Comparison of ENCODE assay signal across 18 cellular contexts in the genomic region with DNA sequence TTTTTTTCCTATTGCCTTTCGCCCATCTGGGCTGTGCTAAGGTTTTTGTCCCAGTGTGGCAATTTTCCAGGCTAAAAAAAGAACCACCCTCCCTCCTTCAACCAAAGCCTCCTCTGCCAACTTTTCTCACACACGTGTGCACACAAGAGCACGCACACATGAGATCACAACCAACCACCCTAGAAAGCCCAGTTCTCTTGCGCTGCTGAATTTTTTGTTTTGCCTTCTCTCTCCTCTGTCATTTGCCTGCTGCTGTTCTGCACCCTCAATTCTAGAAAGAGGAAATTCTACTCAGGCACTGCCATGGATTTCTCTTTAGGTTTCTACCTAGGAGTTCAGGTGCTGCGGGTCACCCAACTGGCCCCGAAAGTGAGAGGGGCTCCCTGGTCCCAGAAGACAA. TPM values are rescaled to one million over a fixed set of nuclear protein-coding genes. Genes with fewer than 3 reads are reported as not detected.
DNase-seq lines count a peak whose midpoint lies in the region; ATAC-seq and TF ChIP-seq lines count a peak whose summit lies in the region.
"Had no signal": no experiment of that assay in that cellular context is flagged by ENCODE, and none has a peak within 500 bp of the region (broad histone marks: within the 10 kb centered on the region; RNA-seq: fewer than 3 reads in every experiment).

No MANE protein-coding gene starts in this region.

- no CpG with 5 or more reads among the region's 6 CpGs for WGBS in mesendoderm (ENCODE audit: extremely low coverage, insufficient coverage, low lambda C conversion rate)

- H3K27ac ChIP-seq in CD8-positive, alpha-beta memory T cell (ENCODE audit: low read depth, low read length): no peak overlapping the region
- H3K27ac ChIP-seq in SJCRH30 (no peak overlapping the region), mesendoderm (ENCODE audit: low read depth, low read length) (peak overlapping the region; percentile 36)
- H3K27ac ChIP-seq: esophagus squamous epithelium, ovary had no signal

- intact Hi-C loops in CD14-positive monocyte (cut with micrococcal nuclease): loop anchor here in 1 of 2 donors (10.0 kb wide), 1 partner anchor 212 kb away; no protein-coding TSS in a partner anchor

- TF ChIP-seq CTCF in CD14-positive monocyte (IDR thresholded peaks at IDR 0.05): no peak

- ATAC-seq in GM21723 (IDR thresholded peaks at IDR 0.05; ENCODE audit: unreplicated experiment) (no peak), GM19452 (IDR thresholded peaks at IDR 0.05; ENCODE audit: unreplicated experiment) (no peak)

- POLR2A ChIA-PET in CD8-positive, alpha-beta memory T cell (lab: Charles Lee): interaction anchor here (2.0 kb wide), 1 partner anchor 8 kb away, joined by 23 read pairs; no protein-coding TSS in a partner anchor

- CTCF ChIA-PET in CD8-positive, alpha-beta memory T cell (lab: Charles Lee): interaction anchor here (1.4 to 1.6 kb wide), 2 partner anchors 9 to 18 kb away, joined by 3 to 4 read pairs; no protein-coding TSS in a partner anchor

- no peak overlapping the region for H4K5ac ChIP-seq in mesendoderm (ENCODE audit: low read length)

- peak overlapping the region; percentile 85 for H3K18ac ChIP-seq in mesendoderm (ENCODE audit: low read length)

- no peak overlapping the region for H3K4me2 ChIP-seq in mesendoderm (ENCODE audit: low read length)

- no peaks in the 10 kb centered on the region for H3K36me3 ChIP-seq in CD8-positive, alpha-beta memory T cell (ENCODE audit: insufficient read depth, low read length)
- no peaks in the 10 kb centered on the region for H3K36me3 ChIP-seq in SJCRH30
- H3K36me3 ChIP-seq in mesendoderm (ENCODE audit: control insufficient read depth, insufficient read depth, low read length): no peaks in the 10 kb centered on the region
- H3K36me3 ChIP-seq: BE2C, esophagus squamous epithelium, heart right ventricle, ovary, transverse colon had no signal

- peaks cover 90% of the 10 kb centered on the region for H3K4me1 Mint-ChIP-seq in CD14-positive monocyte
- H3K4me1 Mint-ChIP-seq in CD8-positive, alpha-beta memory T cell: peaks cover 92 to 100% (median 99%) of the 10 kb centered on the region in 3 donors

- H3K27ac Mint-ChIP-seq in CD14-positive monocyte: peak overlapping the region in 4 of 7 donors; percentile 3 to 66 (median 48)
- H3K27ac Mint-ChIP-seq in CD8-positive, alpha-beta memory T cell: peak overlapping the region; percentile 98 to 100 (median 99)

- H3K56ac ChIP-seq in mesendoderm (ENCODE audit: low read length): peak overlapping the region; percentile 65

- H3K27me3 Mint-ChIP-seq in CD14-positive monocyte (ENCODE audit: low read depth in 3 of 3): peaks cover 0 to 1% (median 1%) of the 10 kb centered on the region in 3 donors
- peaks cover 0 to 3% of the 10 kb centered on the region in 2 donors for H3K27me3 Mint-ChIP-seq in CD8-positive, alpha-beta memory T cell

- H2BK5ac ChIP-seq in mesendoderm (ENCODE audit: low read length): peak overlapping the region; percentile 19

- no peak overlapping the region for H2BK15ac ChIP-seq in mesendoderm (replicated peaks; ENCODE audit: low read depth)

- no peaks in the 10 kb centered on the region for H3K27me3 ChIP-seq in CD8-positive, alpha-beta memory T cell (ENCODE audit: insufficient read depth, low read length, poor library complexity, severe bottlenecking)
- H3K27me3 ChIP-seq in SJCRH30 (no peaks in the 10 kb centered on the region; the same call in 1 of the 2 replicates), mesendoderm (ENCODE audit: insufficient read depth, low read length, poor library complexity) (no peaks in the 10 kb centered on the region)
- H3K27me3 ChIP-seq: BE2C, ovary had no signal

- peak overlapping the region in 1 of 2 donors; percentile 61 for H3K4me3 Mint-ChIP-seq in CD14-positive monocyte
- peak overlapping the region in 5 of 7 donors; percentile 18 to 55 (median 44) for H3K4me3 Mint-ChIP-seq in CD8-positive, alpha-beta memory T cell

- H3K79me2 ChIP-seq in mesendoderm (ENCODE audit: control insufficient read depth, insufficient read depth, low read length): no peaks in the 10 kb centered on the region

- DNase-seq in CD14-positive monocyte (ENCODE audit: low spot score): no peak
- DNase-seq in CD8-positive, alpha-beta memory T cell: peak in 1 of 5 donors; percentile 25
- no peak for DNase-seq in SJCRH30
- no peak for DNase-seq in mesendoderm
- no peak for DNase-seq in activated CD4-positive, alpha-beta T cell treated with anti-CD3 and anti-CD28 coated beads for 48 hours
- DNase-seq: activated CD8-positive, alpha-beta memory T cell treated with anti-CD3 and anti-CD28 coated beads, Interleukin-2, amount 50 U/mL, for 48 hours; activated naive CD4-positive, alpha-beta T cell treated with anti-CD3 and anti-CD28 coated beads, Interleukin-2, amount 50 U/mL, for 16 hours; BE2C; esophagus squamous epithelium; heart right ventricle; midbrain; ovary; SHP77; stimulated activated CD4-positive, alpha-beta T cell treated with anti-CD3 and anti-CD28 coated beads, Interleukin-4, amount 100 ng/mL, for 1 hour; T-helper 9 cell; transverse colon had no signal

- no peak overlapping the region for H3K23ac ChIP-seq in mesendoderm (ENCODE audit: low read length)

- H3K4ac ChIP-seq in mesendoderm (ENCODE audit: low read depth, low read length): no peak overlapping the region

- no peaks in the 10 kb centered on the region for H3K79me1 ChIP-seq in mesendoderm (ENCODE audit: low read length)

- peak overlapping the region; percentile 46 for H2AK5ac ChIP-seq in mesendoderm (ENCODE audit: low read length)

- H4K8ac ChIP-seq in mesendoderm (ENCODE audit: low read depth, low read length): no peak overlapping the region

- H3K4me1 ChIP-seq in CD8-positive, alpha-beta memory T cell (ENCODE audit: insufficient read depth, low read length): peaks cover 89% of the 10 kb centered on the region
- H3K4me1 ChIP-seq in SJCRH30: peaks cover 37% of the 10 kb centered on the region
- peaks cover 5% of the 10 kb centered on the region for H3K4me1 ChIP-seq in mesendoderm (ENCODE audit: control insufficient read depth, low read depth, low read length)
- H3K4me1 ChIP-seq: BE2C had no signal

- peaks cover 0 to 7% of the 10 kb centered on the region in 2 donors for H3K36me3 Mint-ChIP-seq in CD14-positive monocyte
- peaks cover 0 to 1% (median 0%) of the 10 kb centered on the region in 3 donors for H3K36me3 Mint-ChIP-seq in CD8-positive, alpha-beta memory T cell

- no peak overlapping the region for H3K9ac ChIP-seq in mesendoderm (ENCODE audit: low read length)

- H2BK120ac ChIP-seq in mesendoderm (ENCODE audit: low read depth, low read length): peak overlapping the region; percentile 77

- H3K4me3 ChIP-seq in CD8-positive, alpha-beta memory T cell (ENCODE audit: low read length): no peak overlapping the region
- H3K4me3 ChIP-seq in SJCRH30: peak overlapping the region; percentile 28; the same call in 1 of the 2 replicates
- H3K4me3 ChIP-seq in mesendoderm (ENCODE audit: low read length): no peak overlapping the region
- H3K4me3 ChIP-seq: esophagus squamous epithelium, ovary, transverse colon had no signal

- H3K9me3 ChIP-seq in CD8-positive, alpha-beta memory T cell (ENCODE audit: low read length): no peaks in the 10 kb centered on the region
- H3K9me3 ChIP-seq in SJCRH30 (replicated peaks): no peaks in the 10 kb centered on the region
- H3K9me3 ChIP-seq: BE2C, esophagus squamous epithelium, heart right ventricle, ovary, transverse colon had no signal

- no peaks in the 10 kb centered on the region for H3K9me3 Mint-ChIP-seq in CD14-positive monocyte
- H3K9me3 Mint-ChIP-seq in CD8-positive, alpha-beta memory T cell: no peaks in the 10 kb centered on the region

RNA-seq across cellular contexts. Expression of a gene that starts 8.6 kb away (rescaled TPM):
- 100 to 1,000 TPM; 140 to 391 TPM for polyA plus RNA-seq in CD14-positive monocyte
- 100 to 1,000 TPM; 102 to 106 TPM for total RNA-seq in CD8-positive, alpha-beta memory T cell
- polyA plus RNA-seq in CD8-positive, alpha-beta memory T cell: 569 TPM
- 161 and 164 TPM in 2 replicates for total RNA-seq in SJCRH30 (2014; rRNA removed; shearing (Covaris generic))
- 1.7 TPM for polyA plus RNA-seq in mesendoderm (2013, experiment 1 of 2)
- polyA plus RNA-seq in mesendoderm (2013, experiment 2 of 2): 1.9 TPM
